ENCODE assay signal across 17 cellular contexts in the genomic region with DNA sequence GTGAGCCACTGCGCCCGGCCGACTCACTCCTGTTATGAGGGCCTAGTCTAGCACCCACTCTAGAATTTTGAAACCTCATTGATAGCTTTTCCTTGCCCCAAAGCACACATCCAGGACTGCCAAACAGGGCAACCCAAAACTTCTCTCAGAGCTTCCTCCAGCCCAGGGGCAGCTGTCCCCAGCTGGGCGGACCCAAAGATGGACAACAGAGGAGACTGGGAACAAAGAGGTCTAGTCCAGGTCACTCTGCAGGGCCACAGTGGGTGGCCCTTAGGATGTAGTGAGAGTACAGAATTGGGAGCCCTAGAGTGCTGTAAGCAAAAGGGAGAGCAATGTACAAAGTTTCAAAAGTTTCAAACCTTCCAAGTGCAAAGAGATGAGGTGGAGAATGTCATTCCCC. TPM values are rescaled to one million over a fixed set of nuclear protein-coding genes. Genes with fewer than 3 reads are reported as not detected.
A peak's percentile ranks its signal among the peaks of the same experiment; 100 is the strongest.
DNase-seq lines count a peak whose midpoint lies in the region; ATAC-seq and TF ChIP-seq lines count a peak whose summit lies in the region.
"Had no signal": no experiment of that assay in that cellular context is flagged by ENCODE, and none has a peak within 500 bp of the region (broad histone marks: within the 10 kb centered on the region; RNA-seq: fewer than 3 reads in every experiment).

No MANE protein-coding gene starts in this region.

- no peak for TF ChIP-seq CTCF in right atrium auricular region (IDR thresholded peaks at IDR 0.05)
- no peak for TF ChIP-seq CTCF in upper lobe of left lung (IDR thresholded peaks at IDR 0.05)
- no peak for TF ChIP-seq CTCF in Peyer's patch (IDR thresholded peaks at IDR 0.05)

- peak overlapping the region; percentile 84 to 92 for H3K27ac ChIP-seq in right atrium auricular region
- peak overlapping the region; percentile 4 for H3K27ac ChIP-seq in rectal smooth muscle tissue (ENCODE audit: low read depth, low read length)
- peak overlapping the region; percentile 36 to 80 (median 70) for H3K27ac ChIP-seq in upper lobe of left lung
- peak overlapping the region in 2 of 4 donors; percentile 38 to 57 for H3K27ac ChIP-seq in Peyer's patch
- H3K27ac ChIP-seq: A549, C4-2B had no signal

- H3K9me3 ChIP-seq in right atrium auricular region, result no peaks in the 10 kb centered on the region
- H3K9me3 ChIP-seq in upper lobe of left lung, result no peaks in the 10 kb centered on the region
- H3K9me3 ChIP-seq in Peyer's patch, result no peaks in the 10 kb centered on the region
- H3K9me3 ChIP-seq: A549 had no signal

- H3K4me1 Mint-ChIP-seq in activated naive CD4-positive, alpha-beta T cell treated with anti-CD3 and anti-CD28 coated beads, Interleukin-2, amount 50 U/mL, for 24 hours, result peaks cover 21% of the 10 kb centered on the region
- H3K4me1 Mint-ChIP-seq in activated naive CD4-positive, alpha-beta T cell treated with anti-CD3 and anti-CD28 coated beads, Interleukin-2, amount 10 ng/mL, durations not matched to agents 7 days and 5 days, result peaks cover 17% of the 10 kb centered on the region

- ATAC-seq in upper lobe of left lung (ENCODE audit: low FRiP score in 2 of 2) (no peak), GM19328 (IDR thresholded peaks at IDR 0.05; ENCODE audit: unreplicated experiment) (no peak)

- DNase-seq in activated naive CD4-positive, alpha-beta T cell treated with anti-CD3 and anti-CD28 coated beads, Interleukin-2, amount 10 ng/mL, durations not matched to agents 7 days and 5 days, result no peak
- no peak for DNase-seq in right atrium auricular region (ENCODE audit: low spot score)
- no peak for DNase-seq in upper lobe of left lung
- no peak for DNase-seq in Peyer's patch
- no peak for DNase-seq in activated gamma-delta T cell treated with Interleukin-2 at 50 U/mL for 16 hours
- DNase-seq: activated CD4-positive, alpha-beta memory T cell treated with anti-CD3 and anti-CD28 coated beads for 36 hours; dermis blood vessel endothelial cell; NCI-H1436 treated with DMSO at 0.1 percent for 48 hours; NCI-H2227 treated with DMSO at 0.1 percent for 48 hours; RPMI8226 had no signal

- TF ChIP-seq EP300 in upper lobe of left lung (IDR thresholded peaks at IDR 0.05), result no peak

- CTCF ChIA-PET in activated naive CD4-positive, alpha-beta T cell treated with anti-CD3 and anti-CD28 coated beads, Interleukin-2, amount 10 ng/mL, durations not matched to agents 7 days and 5 days (lab: Charles Lee), result interaction anchor here (3.4 kb wide), 1 partner anchor 24 kb away, joined by 12 read pairs; no protein-coding TSS in a partner anchor

- no peak overlapping the region for H3K27ac Mint-ChIP-seq in activated naive CD4-positive, alpha-beta T cell treated with anti-CD3 and anti-CD28 coated beads, Interleukin-2, amount 50 U/mL, for 24 hours
- no peak overlapping the region for H3K27ac Mint-ChIP-seq in activated naive CD4-positive, alpha-beta T cell treated with anti-CD3 and anti-CD28 coated beads, Interleukin-2, amount 10 ng/mL, durations not matched to agents 7 days and 5 days
- H3K27ac Mint-ChIP-seq: activated CD4-positive, alpha-beta memory T cell treated with anti-CD3 and anti-CD28 coated beads for 36 hours; activated T-helper 2 cell treated with anti-CD3 and anti-CD28 coated beads, Interferon-gamma antibody, Interleukin-2, Interleukin-4, amounts not matched to agents 10 μg/mL and 5 μg/mL and 100 μg/mL, durations not matched to agents 14 hours and 24 hours and 36 hours had no signal

- no peaks in the 10 kb centered on the region for H3K36me3 ChIP-seq in right atrium auricular region
- no peaks in the 10 kb centered on the region for H3K36me3 ChIP-seq in rectal smooth muscle tissue (ENCODE audit: control insufficient read depth, insufficient read depth, low read length)
- no peaks in the 10 kb centered on the region for H3K36me3 ChIP-seq in upper lobe of left lung
- H3K36me3 ChIP-seq in Peyer's patch, result no peaks in the 10 kb centered on the region

- H3K9me3 Mint-ChIP-seq in activated naive CD4-positive, alpha-beta T cell treated with anti-CD3 and anti-CD28 coated beads, Interleukin-2, amount 50 U/mL, for 24 hours, result no peaks in the 10 kb centered on the region
- H3K9me3 Mint-ChIP-seq in activated naive CD4-positive, alpha-beta T cell treated with anti-CD3 and anti-CD28 coated beads, Interleukin-2, amount 10 ng/mL, durations not matched to agents 7 days and 5 days, result no peaks in the 10 kb centered on the region
- H3K9me3 Mint-ChIP-seq: activated CD4-positive, alpha-beta memory T cell treated with anti-CD3 and anti-CD28 coated beads for 36 hours; activated T-helper 2 cell treated with anti-CD3 and anti-CD28 coated beads, Interferon-gamma antibody, Interleukin-2, Interleukin-4, amounts not matched to agents 10 μg/mL and 5 μg/mL and 100 μg/mL, durations not matched to agents 14 hours and 24 hours and 36 hours had no signal

- peaks cover 0 to 68% of the 10 kb centered on the region in 2 donors for H3K4me1 ChIP-seq in right atrium auricular region
- no peaks in the 10 kb centered on the region for H3K4me1 ChIP-seq in rectal smooth muscle tissue (ENCODE audit: control insufficient read depth, insufficient read depth, low read length)
- H3K4me1 ChIP-seq in upper lobe of left lung, result peaks cover 4 to 31% (median 25%) of the 10 kb centered on the region in 4 donors
- H3K4me1 ChIP-seq in Peyer's patch, result peaks cover 0 to 12% (median 3%) of the 10 kb centered on the region in 4 donors

- H3K4me3 ChIP-seq in right atrium auricular region (peak overlapping the region; percentile 69 to 70), rectal smooth muscle tissue (ENCODE audit: low read length) (peak overlapping the region; percentile 40), upper lobe of left lung (peak overlapping the region in 2 of 4 donors; percentile 54 to 55), Peyer's patch (peak overlapping the region in 2 of 4 donors; percentile 7 to 47)

- no peak overlapping the region for H3K9ac ChIP-seq in rectal smooth muscle tissue (ENCODE audit: low read length)

- H3K36me3 Mint-ChIP-seq in activated naive CD4-positive, alpha-beta T cell treated with anti-CD3 and anti-CD28 coated beads, Interleukin-2, amount 50 U/mL, for 24 hours, result no peaks in the 10 kb centered on the region
- peaks cover 5% of the 10 kb centered on the region for H3K36me3 Mint-ChIP-seq in activated naive CD4-positive, alpha-beta T cell treated with anti-CD3 and anti-CD28 coated beads, Interleukin-2, amount 10 ng/mL, durations not matched to agents 7 days and 5 days
- H3K36me3 Mint-ChIP-seq: activated CD4-positive, alpha-beta memory T cell treated with anti-CD3 and anti-CD28 coated beads for 36 hours had no signal

- TF ChIP-seq POLR2A in upper lobe of left lung (IDR thresholded peaks at IDR 0.05) (no peak), Peyer's patch (IDR thresholded peaks at IDR 0.05) (no peak)

- H3K27me3 Mint-ChIP-seq in activated naive CD4-positive, alpha-beta T cell treated with anti-CD3 and anti-CD28 coated beads, Interleukin-2, amount 50 U/mL, for 24 hours, result peaks cover 46% of the 10 kb centered on the region
- peaks cover 79% of the 10 kb centered on the region for H3K27me3 Mint-ChIP-seq in activated naive CD4-positive, alpha-beta T cell treated with anti-CD3 and anti-CD28 coated beads, Interleukin-2, amount 10 ng/mL, durations not matched to agents 7 days and 5 days

- 62 to 63% methylated on average over 4 of the region's 4 CpGs for WGBS in upper lobe of left lung, 2 donors

- peak overlapping the region; percentile 74 for H3K4me3 Mint-ChIP-seq in activated naive CD4-positive, alpha-beta T cell treated with anti-CD3 and anti-CD28 coated beads, Interleukin-2, amount 50 U/mL, for 24 hours
- H3K4me3 Mint-ChIP-seq in activated naive CD4-positive, alpha-beta T cell treated with anti-CD3 and anti-CD28 coated beads, Interleukin-2, amount 10 ng/mL, durations not matched to agents 7 days and 5 days, result no peak overlapping the region

- no peaks in the 10 kb centered on the region for H3K27me3 ChIP-seq in right atrium auricular region
- peaks cover 9% of the 10 kb centered on the region for H3K27me3 ChIP-seq in rectal smooth muscle tissue (ENCODE audit: control insufficient read depth, insufficient read depth, low read length)
- peaks cover 0 to 8% (median 3%) of the 10 kb centered on the region in 4 donors for H3K27me3 ChIP-seq in upper lobe of left lung
- H3K27me3 ChIP-seq in Peyer's patch, result peaks cover 0 to 5% of the 10 kb centered on the region in 2 donors

RNA-seq across cellular contexts. Expression of a gene that starts 1.2 kb away (rescaled TPM):
- 10 to 100 TPM; 76.7 to 76.8 TPM for total RNA-seq in right atrium auricular region
- 10 to 100 TPM in 5 of 6 donors, 1 to 10 TPM in 1; 8.8 to 78.2 (median 22.4) TPM for total RNA-seq in upper lobe of left lung
- total RNA-seq in Peyer's patch, result 10 to 100 TPM in 3 of 4 donors, 1 to 10 TPM in 1; 4.6 to 21.9 (median 19.6) TPM
- total RNA-seq: activated CD4-positive, alpha-beta memory T cell treated with anti-CD3 and anti-CD28 coated beads for 36 hours; activated T-helper 2 cell treated with anti-CD3 and anti-CD28 coated beads, Interferon-gamma antibody, Interleukin-2, Interleukin-4, amounts not matched to agents 10 μg/mL and 5 μg/mL and 100 μg/mL, durations not matched to agents 14 hours and 24 hours and 36 hours; HT1080 had no signal
